8 cellular contexts compared by ENCODE assay signal in genomic region chr17:28878981-28879380, GRCh38. TPM values are rescaled to one million over a fixed set of nuclear protein-coding genes. Genes with fewer than 3 reads are reported as not detected.
DNase-seq lines count a peak whose midpoint lies in the region; ATAC-seq, FAIRE-seq and TF ChIP-seq lines count a peak whose summit lies in the region.

No MANE protein-coding gene starts in this region.

- in situ Hi-C loops in GM23248 (cut with MboI), result no loop called here

- no peak for TF ChIP-seq EP300 in suprapubic skin (IDR thresholded peaks at IDR 0.05)

- no peaks in the 10 kb centered on the region for H4K20me1 ChIP-seq in GM23248 (ENCODE audit: insufficient read depth)

- H3K79me2 ChIP-seq in GM23248 (ENCODE audit: insufficient read depth), result no peaks in the 10 kb centered on the region

- no peak overlapping the region for H3K4me2 ChIP-seq in GM23248 (ENCODE audit: unreplicated experiment)

- no peak for FAIRE-seq in urothelium cell line (lab: Jason Lieb, UNC)

- H3K27ac ChIP-seq in GM23248 (no peak overlapping the region), Peyer's patch (no peak overlapping the region), suprapubic skin (no peak overlapping the region)

- no peak overlapping the region for H3K4me3 ChIP-seq in AG10803 (ENCODE audit: low read length)
- no peak overlapping the region for H3K4me3 ChIP-seq in GM23248
- no peak overlapping the region for H3K4me3 ChIP-seq in Peyer's patch
- no peak overlapping the region for H3K4me3 ChIP-seq in fibroblast of the aortic adventitia (ENCODE audit: low read depth, low read length)
- H3K4me3 ChIP-seq in suprapubic skin, result no peak overlapping the region

- no peaks in the 10 kb centered on the region for H3K9me2 ChIP-seq in GM23248 (ENCODE audit: insufficient read depth)

- TF ChIP-seq POLR2A in Peyer's patch (IDR thresholded peaks at IDR 0.05) (no peak), suprapubic skin (IDR thresholded peaks at IDR 0.05) (no peak)

- no peaks in the 10 kb centered on the region for H3K27me3 ChIP-seq in GM23248 (replicated peaks; ENCODE audit: insufficient read depth)
- H3K27me3 ChIP-seq in Peyer's patch, result no peaks in the 10 kb centered on the region
- no peaks in the 10 kb centered on the region for H3K27me3 ChIP-seq in suprapubic skin

- H2AFZ ChIP-seq in GM23248, result no peak overlapping the region

- H3K9me3 ChIP-seq in GM23248 (ENCODE audit: low read depth), result no peaks in the 10 kb centered on the region
- H3K9me3 ChIP-seq in Peyer's patch, result no peaks in the 10 kb centered on the region
- H3K9me3 ChIP-seq in suprapubic skin, result no peaks in the 10 kb centered on the region

- H3K9ac ChIP-seq in GM23248, result no peak overlapping the region

- DNase-seq in AG10803 (ENCODE audit: low read depth) (peak; percentile 32), GM23248 (peak; percentile 42), Peyer's patch (peak in 2 of 3 donors; percentile 64 to 75), fibroblast of the aortic adventitia (ENCODE audit: low read depth) (peak; percentile 35), urothelium cell line (ENCODE audit: low spot score) (peak; percentile 47), globus pallidus (ENCODE audit: low spot score) (no peak), suprapubic skin (ENCODE audit: low spot score in 2 of 2) (no peak)

- H3K36me3 ChIP-seq in GM23248 (ENCODE audit: low read depth), result no peaks in the 10 kb centered on the region; the same call in 1 of the 2 replicates
- H3K36me3 ChIP-seq in Peyer's patch, result peaks cover 0 to 52% (median 0%) of the 10 kb centered on the region in 3 donors
- peaks cover 56% of the 10 kb centered on the region for H3K36me3 ChIP-seq in suprapubic skin

- WGBS in GM23248 (ENCODE audit: low coverage in 1 of 2, low lambda C conversion rate in 2 of 2, missing lambda C conversion rate in 2 of 2), 2 experiments, result 84 to 85% methylated on average over 4 of the region's 4 CpGs
- 84% methylated on average over 3 of the region's 4 CpGs for WGBS in suprapubic skin

- no peaks in the 10 kb centered on the region; the same call in 1 of the 2 replicates for H3K4me1 ChIP-seq in GM23248 (ENCODE audit: insufficient read depth)
- no peaks in the 10 kb centered on the region for H3K4me1 ChIP-seq in Peyer's patch
- H3K4me1 ChIP-seq in suprapubic skin, result no peaks in the 10 kb centered on the region

- peaks cover 5% of the 10 kb centered on the region; the same call in 1 of the 2 replicates for H3F3A ChIP-seq in GM23248 (ENCODE audit: insufficient read depth)

- ATAC-seq in GM19463 (IDR thresholded peaks at IDR 0.05; ENCODE audit: unreplicated experiment), result no peak

- TF ChIP-seq CTCF in AG10803 (conservative IDR thresholded peaks at IDR 0.05; ENCODE audit: low read length) (peak; percentile 46), Peyer's patch (IDR thresholded peaks at IDR 0.05) (peak in 3 of 6 experiments; percentile 74 to 76 (median 74)), fibroblast of the aortic adventitia (IDR thresholded peaks at IDR 0.05; ENCODE audit: insufficient read depth, low read length) (peak; percentile 39), suprapubic skin (IDR thresholded peaks at IDR 0.05) (no peak)

RNA-seq across cellular contexts. Expression of gene FLOT2, which starts 18.6 kb away (rescaled TPM):
- 28.6 and 33.2 TPM in 2 replicates for total RNA-seq in GM23248 (2014; rRNA removed; shearing (Covaris generic))
- 55.0 TPM in 2 replicates for polyA plus RNA-seq in GM23248 (2016; fragmentation: Nextera tagmentation; extraction: Ambion mirVana)
- total RNA-seq in Peyer's patch (10 to 100 TPM; 21.7 to 53.6 (median 41.9) TPM), fibroblast of the aortic adventitia (ENCODE audit: low replicate concordance) (13.0 and 39.9 TPM in 2 replicates), suprapubic skin (10 to 100 TPM; 41.7 to 57.5 (median 52.3) TPM)

RNA-seq across cellular contexts. Expression of gene DHRS13, which starts 23.9 kb away (rescaled TPM):
- total RNA-seq in GM23248 (2014; rRNA removed; shearing (Covaris generic)), result 4.7 and 5.2 TPM in 2 replicates
- polyA plus RNA-seq in GM23248 (2016; fragmentation: Nextera tagmentation; extraction: Ambion mirVana), result 2.6 and 3.2 TPM in 2 replicates
- total RNA-seq in Peyer's patch (10 to 100 TPM in 1 of 4 donors, 1 to 10 TPM in 3; 3.3 to 10.0 (median 7.1) TPM), fibroblast of the aortic adventitia (ENCODE audit: low replicate concordance) (5.6 and 8.3 TPM in 2 replicates), suprapubic skin (10 to 100 TPM; 15.1 to 26.8 (median 20.2) TPM)

RNA-seq across cellular contexts. Expression of gene ERAL1, which starts 24.2 kb away (rescaled TPM):
- total RNA-seq in GM23248 (2014; rRNA removed; shearing (Covaris generic)), result 34.8 and 40.2 TPM in 2 replicates
- 58.1 and 60.0 TPM in 2 replicates for polyA plus RNA-seq in GM23248 (2016; fragmentation: Nextera tagmentation; extraction: Ambion mirVana)
- total RNA-seq in Peyer's patch, result 100 to 1,000 TPM in 1 of 4 donors, 10 to 100 TPM in 3; 43.8 to 118 (median 51.0) TPM
- 16.3 and 38.1 TPM in 2 replicates for total RNA-seq in fibroblast of the aortic adventitia (ENCODE audit: low replicate concordance)
- 10 to 100 TPM; 42.2 to 61.4 (median 45.0) TPM for total RNA-seq in suprapubic skin

RNA-seq across cellular contexts. Expression of gene FAM222B, which starts 36.4 kb away (rescaled TPM):
- total RNA-seq in GM23248 (2014; rRNA removed; shearing (Covaris generic)), result 7.6 and 12.9 TPM in 2 replicates
- polyA plus RNA-seq in GM23248 (2016; fragmentation: Nextera tagmentation; extraction: Ambion mirVana), result 11.1 and 11.4 TPM in 2 replicates
- total RNA-seq in Peyer's patch, result 10 to 100 TPM; 28.1 to 55.8 (median 44.6) TPM
- total RNA-seq in fibroblast of the aortic adventitia (ENCODE audit: low replicate concordance), result 1.6 and 7.0 TPM in 2 replicates
- total RNA-seq in suprapubic skin, result 10 to 100 TPM; 12.1 to 20.7 (median 17.8) TPM

Comparison
In these comparisons a context has a peak if more than half of its experiments do, and no peak if none do; other contexts are left out.
1. DNase-seq: peak in AG10803 (single experiment), GM23248 (single experiment), Peyer's patch (2 of 3), fibroblast of the aortic adventitia (single experiment) and urothelium cell line (single experiment); none in globus pallidus (single experiment) and suprapubic skin (0 of 2).
2. CTCF ChIP-seq: peak in AG10803 (single experiment) and fibroblast of the aortic adventitia (single experiment); none in suprapubic skin (0 of 2).